9 cellular contexts compared by ENCODE assay signal in genomic region chr2:182866095-182866460, GRCh38. TPM values are rescaled to one million over a fixed set of nuclear protein-coding genes. Genes with fewer than 3 reads are reported as not detected.
DNase-seq lines count a peak whose midpoint lies in the region; ATAC-seq, FAIRE-seq and TF ChIP-seq lines count a peak whose summit lies in the region.
"Had no signal": no experiment of that assay in that cellular context is flagged by ENCODE, and none has a peak within 500 bp of the region (broad histone marks: within the 10 kb centered on the region; RNA-seq: fewer than 3 reads in every experiment).

No MANE protein-coding gene starts in this region.

- no peaks in the 10 kb centered on the region for H3K36me3 ChIP-seq in CD8-positive, alpha-beta memory T cell (ENCODE audit: insufficient read depth, low read length)
- no peaks in the 10 kb centered on the region for H3K36me3 ChIP-seq in SJSA1
- H3K36me3 ChIP-seq in parathyroid adenoma (ENCODE audit: control insufficient read depth, insufficient read depth, low read length) = no peaks in the 10 kb centered on the region

- H3K4me3 Mint-ChIP-seq in CD8-positive, alpha-beta memory T cell = peak overlapping the region in 5 of 7 donors; percentile 1 to 82 (median 47)

- no peak overlapping the region for H3K9ac ChIP-seq in parathyroid adenoma

- ATAC-seq in GM19467 (IDR thresholded peaks at IDR 0.05; ENCODE audit: unreplicated experiment) = no peak

- H3K36me3 Mint-ChIP-seq in CD8-positive, alpha-beta memory T cell = no peaks in the 10 kb centered on the region

- no peaks in the 10 kb centered on the region for H3K79me2 ChIP-seq in parathyroid adenoma

- no peak for TF ChIP-seq POLR2A in GM12891 (IDR thresholded peaks at IDR 0.05; ENCODE audit: low read depth, low read length)

- H3K4me1 ChIP-seq in CD8-positive, alpha-beta memory T cell (ENCODE audit: insufficient read depth, low read length) = no peaks in the 10 kb centered on the region
- H3K4me1 ChIP-seq in SJSA1 (replicated peaks) = peaks cover 8% of the 10 kb centered on the region; the same call in 1 of the 2 replicates
- H3K4me1 ChIP-seq in parathyroid adenoma = no peaks in the 10 kb centered on the region

- peak overlapping the region; percentile 95 for H3K4me2 ChIP-seq in parathyroid adenoma (ENCODE audit: low read length)

- peaks cover 20% of the 10 kb centered on the region for H3K27me3 ChIP-seq in CD8-positive, alpha-beta memory T cell (ENCODE audit: insufficient read depth, low read length, poor library complexity, severe bottlenecking)
- H3K27me3 ChIP-seq in SJSA1 (replicated peaks) = peaks cover 5% of the 10 kb centered on the region
- no peaks in the 10 kb centered on the region for H3K27me3 ChIP-seq in parathyroid adenoma (ENCODE audit: control insufficient read depth, insufficient read depth, low read length)

- H3K4me3 ChIP-seq in CD8-positive, alpha-beta memory T cell (ENCODE audit: low read length) = no peak overlapping the region
- H3K4me3 ChIP-seq in SJSA1 (peak overlapping the region; percentile 34), fibroblast of pulmonary artery (replicated peaks; ENCODE audit: low read depth, low read length) (peak overlapping the region; percentile 43), parathyroid adenoma (ENCODE audit: low read depth, low read length) (no peak overlapping the region)

- peaks cover 14 to 34% (median 19%) of the 10 kb centered on the region in 3 donors for H3K4me1 Mint-ChIP-seq in CD8-positive, alpha-beta memory T cell

- TF ChIP-seq CTCF in fibroblast of pulmonary artery (IDR thresholded peaks at IDR 0.05; ENCODE audit: low read length, missing control alignments) (no peak), parathyroid adenoma (IDR thresholded peaks at IDR 0.05) (no peak)

- CTCF ChIA-PET in CD8-positive, alpha-beta memory T cell (lab: Charles Lee) = no interaction called here

- no peaks in the 10 kb centered on the region for H3K9me3 ChIP-seq in CD8-positive, alpha-beta memory T cell (ENCODE audit: low read length)
- H3K9me3 ChIP-seq in SJSA1 (replicated peaks) = no peaks in the 10 kb centered on the region
- H3K9me3 ChIP-seq in parathyroid adenoma (ENCODE audit: control insufficient read depth, low read length) = no peaks in the 10 kb centered on the region

- H3K9me3 Mint-ChIP-seq in CD8-positive, alpha-beta memory T cell = no peaks in the 10 kb centered on the region

- POLR2A ChIA-PET in CD8-positive, alpha-beta memory T cell (lab: Charles Lee) = no interaction called here

- H3K27ac Mint-ChIP-seq in CD8-positive, alpha-beta memory T cell = no peak overlapping the region

- no peak overlapping the region for H3K27ac ChIP-seq in CD8-positive, alpha-beta memory T cell (ENCODE audit: low read depth, low read length)
- H3K27ac ChIP-seq in SJSA1 = no peak overlapping the region
- H3K27ac ChIP-seq in parathyroid adenoma = no peak overlapping the region

- FAIRE-seq in GM12891 (lab: Jason Lieb, UNC) = no peak

- peak overlapping the region; percentile 83 for H2AFZ ChIP-seq in parathyroid adenoma

- peaks cover 29 to 84% of the 10 kb centered on the region in 2 donors for H3K27me3 Mint-ChIP-seq in CD8-positive, alpha-beta memory T cell

- DNase-seq in CD8-positive, alpha-beta memory T cell = no peak
- DNase-seq in SJSA1 (ENCODE audit: low read depth in 1 of 2, low spot score in 2 of 2) (no peak), fibroblast of pulmonary artery (ENCODE audit: low read depth) (no peak), GM12891 (ENCODE audit: insufficient read length, low spot score) (no peak), NCI-H2081 (lab: John Stamatoyannopoulos, UW) (no peak), AML-193 (lab: John Stamatoyannopoulos, UW) (no peak)
- DNase-seq: activated gamma-delta T cell treated with Interleukin-2 at 50 U/mL for 16 hours had no signal

TF ChIP-seq in GM12891, 5 proteins besides CTCF, POLR2A, EP300 and RAD21:
- TF ChIP-seq POU2F2 (IDR thresholded peaks at IDR 0.05; ENCODE audit: low read depth, low read length) (no peak), PAX5 (IDR thresholded peaks at IDR 0.05; ENCODE audit: insufficient read depth, low read length, severe bottlenecking) (no peak), TAF1 (IDR thresholded peaks at IDR 0.05; ENCODE audit: low read depth, low read length) (no peak), POLR2AphosphoS5 (IDR thresholded peaks at IDR 0.05; ENCODE audit: low read depth, low read length) (no peak), SPI1 (IDR thresholded peaks at IDR 0.05; ENCODE audit: low read depth, low read length) (no peak)

RNA-seq across cellular contexts. Expression of gene FRZB, which starts 0.4 kb away (rescaled TPM):
- not detected for total RNA-seq in CD8-positive, alpha-beta memory T cell
- polyA plus RNA-seq in CD8-positive, alpha-beta memory T cell = not detected
- total RNA-seq in SJSA1 (2014; rRNA removed; shearing (Covaris generic)) = 0.03 TPM in 1 of 2 replicates, not detected in the other
- polyA plus RNA-seq in GM12891 (2012; ENCODE audit: low read depth, missing spikeins) = not detected

Comparison
In these comparisons a context has a peak if more than half of its experiments do, and no peak if none do; other contexts are left out.
1. H3K4me3 ChIP-seq: peak in SJSA1 (single experiment) and fibroblast of pulmonary artery (single experiment); none in CD8-positive, alpha-beta memory T cell (single experiment) and parathyroid adenoma (single experiment).